Comparison of ENCODE assay signal across 19 cellular contexts in genomic region chr19:57786286-57786685, GRCh38. TPM values are rescaled to one million over a fixed set of nuclear protein-coding genes. Genes with fewer than 3 reads are reported as not detected.
DNase-seq lines count a peak whose midpoint lies in the region; ATAC-seq and TF ChIP-seq lines count a peak whose summit lies in the region.
"Had no signal": no experiment of that assay in that cellular context is flagged by ENCODE, and none has a peak within 500 bp of the region (broad histone marks: within the 10 kb centered on the region; RNA-seq: fewer than 3 reads in every experiment).

No MANE protein-coding gene starts in this region.

- TF ChIP-seq CTCF in CD8-positive, alpha-beta T cell (IDR thresholded peaks at IDR 0.05) = no peak
- no peak for TF ChIP-seq CTCF in H9 (conservative IDR thresholded peaks at IDR 0.05)

- H2BK15ac ChIP-seq in H9 (ENCODE audit: low read depth, low read length) (no peak overlapping the region), neuronal stem cell (ENCODE audit: low read length) (no peak overlapping the region)

- H2BK12ac ChIP-seq in H9 (ENCODE audit: insufficient read length, low read depth, low read length) (no peak overlapping the region), neuronal stem cell (ENCODE audit: low read length) (no peak overlapping the region)

- H3K9ac ChIP-seq in H9 (ENCODE audit: extremely low read depth, insufficient read length, low read length) = no peak overlapping the region
- peak overlapping the region; percentile 50 for H3K9ac ChIP-seq in neuronal stem cell (ENCODE audit: low read depth, low read length, poor library complexity)

- no peak overlapping the region for H3K18ac ChIP-seq in H9 (ENCODE audit: insufficient read length, low read depth, low read length)
- no peak overlapping the region for H3K18ac ChIP-seq in neuronal stem cell (ENCODE audit: low read length)

- H2AFZ ChIP-seq in H9 (ENCODE audit: low read length) = no peak overlapping the region
- no peak overlapping the region for H2AFZ ChIP-seq in neuronal stem cell (ENCODE audit: low read length)
- H2AFZ ChIP-seq: PC-9 had no signal

- no CpG with 5 or more reads among the region's 38 CpGs for WGBS in H9 (ENCODE audit: extremely low coverage, insufficient read length, low lambda C conversion rate)
- WGBS in right cardiac atrium = 93% methylated on average over 38 of the region's 38 CpGs
- WGBS in neuronal stem cell (ENCODE audit: extremely low coverage in 2 of 2, insufficient read length in 2 of 2, insufficient replicate concordance in 1 of 2), 2 donors = no CpG with 5 or more reads among the region's 38 CpGs

- POLR2A ChIA-PET in CD8-positive, alpha-beta T cell (lab: Charles Lee) = no interaction called here

- no peaks in the 10 kb centered on the region for H3K27me3 ChIP-seq in CD8-positive, alpha-beta T cell (ENCODE audit: insufficient read depth, low read length)
- no peaks in the 10 kb centered on the region; the same call in 1 of the 2 replicates for H3K27me3 ChIP-seq in H9 (ENCODE audit: insufficient read depth, low read length)
- no peaks in the 10 kb centered on the region for H3K27me3 ChIP-seq in right cardiac atrium (ENCODE audit: control insufficient read depth, insufficient read depth)
- H3K27me3 ChIP-seq in neuronal stem cell (ENCODE audit: control insufficient read depth in 3 of 3, insufficient read depth in 3 of 3, low read depth in 1 of 3, low read length in 3 of 3) = no peaks in the 10 kb centered on the region
- H3K27me3 ChIP-seq: SJCRH30 had no signal

- H4K91ac ChIP-seq in H9 (ENCODE audit: insufficient read length, low read depth, low read length) = no peak overlapping the region
- no peak overlapping the region for H4K91ac ChIP-seq in neuronal stem cell (ENCODE audit: low read depth, low read length, poor library complexity)

- H3K79me1 ChIP-seq in H9 (ENCODE audit: insufficient read depth, low read depth, low read length, poor library complexity, severe bottlenecking) (no peaks in the 10 kb centered on the region), neuronal stem cell (ENCODE audit: low read depth, low read length) (peaks cover 11% of the 10 kb centered on the region)

- intact Hi-C loops in CD8-positive, alpha-beta T cell (cut with DNase I, micrococcal nuclease) = no loop called here
- intact Hi-C loops in right cardiac atrium (cut with DNase I) = loop anchor here in 1 of 4 donors (5.0 kb wide), 1 partner anchor 396 kb away; the partner anchor contains the start of gene ZNF274

- H4K8ac ChIP-seq in H9 (replicated peaks; ENCODE audit: insufficient read length, low read depth, low read length) = no peak overlapping the region
- no peak overlapping the region for H4K8ac ChIP-seq in neuronal stem cell (ENCODE audit: low read depth, low read length)

- H3K4me1 ChIP-seq in CD8-positive, alpha-beta T cell (ENCODE audit: insufficient read depth, low read length) = no peaks in the 10 kb centered on the region
- no peaks in the 10 kb centered on the region; the same call in 1 of the 2 replicates for H3K4me1 ChIP-seq in H9 (ENCODE audit: insufficient read depth, low read length)
- no peaks in the 10 kb centered on the region for H3K4me1 ChIP-seq in right cardiac atrium (ENCODE audit: control insufficient read depth, insufficient read depth, low read length)
- H3K4me1 ChIP-seq in neuronal stem cell (ENCODE audit: control insufficient read depth in 2 of 2, insufficient read depth in 1 of 2, low read depth in 1 of 2, low read length in 2 of 2) = no peaks in the 10 kb centered on the region
- H3K4me1 ChIP-seq: A549, HAP-1, SJCRH30 had no signal

- H3K36me3 ChIP-seq in CD8-positive, alpha-beta T cell (ENCODE audit: insufficient read depth, low read length) = no peaks in the 10 kb centered on the region
- H3K36me3 ChIP-seq in neuronal stem cell (replicated peaks in 1 of 2; ENCODE audit: control insufficient read depth in 2 of 2, insufficient read depth in 2 of 2, low read length in 2 of 2) = peaks cover 16 to 72% of the 10 kb centered on the region in 2 donors
- H3K36me3 ChIP-seq: HAP-1 had no signal

- no peaks in the 10 kb centered on the region for H4K20me1 ChIP-seq in H9 (ENCODE audit: control insufficient read depth, insufficient read depth, insufficient read length)

- H3K23ac ChIP-seq in H9 (ENCODE audit: insufficient read length, low read depth, low read length) (no peak overlapping the region), neuronal stem cell (ENCODE audit: low read depth, low read length, poor library complexity) (peak overlapping the region; percentile 93)

- peaks cover 35% of the 10 kb centered on the region for H3K9me3 Mint-ChIP-seq in CD8-positive, alpha-beta T cell
- H3K9me3 Mint-ChIP-seq in H9 = no peaks in the 10 kb centered on the region

- H3K56ac ChIP-seq in H9 (ENCODE audit: insufficient read length, low read depth, low read length) = no peak overlapping the region

- no peak overlapping the region for H2BK120ac ChIP-seq in H9 (ENCODE audit: low read depth, low read length, poor library complexity, severe bottlenecking)
- peak overlapping the region; percentile 72 for H2BK120ac ChIP-seq in neuronal stem cell (ENCODE audit: low read depth, low read length)

- H3K4ac ChIP-seq in H9 (ENCODE audit: low read depth, low read length) (no peak overlapping the region), neuronal stem cell (ENCODE audit: low read length) (no peak overlapping the region)

- H3K4me2 ChIP-seq in H9 (ENCODE audit: insufficient read depth, insufficient read length, low read length) (no peak overlapping the region), neuronal stem cell (ENCODE audit: insufficient read depth, low read length, poor library complexity, severe bottlenecking) (no peak overlapping the region)
- H3K4me2 ChIP-seq: A549, PC-9 had no signal

- H3K4me1 Mint-ChIP-seq in CD8-positive, alpha-beta T cell (ENCODE audit: low read depth) = peaks cover 3% of the 10 kb centered on the region
- peaks cover 5 to 12% of the 10 kb centered on the region in 2 experiments for H3K4me1 Mint-ChIP-seq in H9

- H3K9me3 ChIP-seq in CD8-positive, alpha-beta T cell (ENCODE audit: low read length) = peaks cover 54% of the 10 kb centered on the region
- H3K9me3 ChIP-seq in H9 (ENCODE audit: control insufficient read depth, low read depth, low read length) = no peaks in the 10 kb centered on the region
- H3K9me3 ChIP-seq in right cardiac atrium (ENCODE audit: control insufficient read depth, low read length) = peaks cover 2% of the 10 kb centered on the region
- peaks cover 5 to 38% of the 10 kb centered on the region in 2 donors for H3K9me3 ChIP-seq in neuronal stem cell (replicated peaks in 1 of 2; ENCODE audit: control insufficient read depth in 2 of 2, insufficient read depth in 1 of 2, low read depth in 1 of 2, low read length in 2 of 2)
- H3K9me3 ChIP-seq: HAP-1 had no signal

- no peak overlapping the region for H3K4me3 Mint-ChIP-seq in CD8-positive, alpha-beta T cell
- H3K4me3 Mint-ChIP-seq in H9 = no peak overlapping the region
- H3K4me3 Mint-ChIP-seq: CD4-positive, alpha-beta memory T cell had no signal

- H2AK5ac ChIP-seq in H9 (ENCODE audit: insufficient read length, low read length) (no peak overlapping the region), neuronal stem cell (ENCODE audit: low read depth, low read length) (no peak overlapping the region)

- no peak overlapping the region for H4K5ac ChIP-seq in H9 (ENCODE audit: insufficient read length, low read depth, low read length)

- peaks cover 66% of the 10 kb centered on the region for H3K36me3 Mint-ChIP-seq in CD8-positive, alpha-beta T cell
- peaks cover 16 to 34% (median 27%) of the 10 kb centered on the region in 3 experiments; a peak in 6 of 7 replicates for H3K36me3 Mint-ChIP-seq in H9 (ENCODE audit: insufficient read depth in 1 of 3, low read depth in 3 of 3)

- no peaks in the 10 kb centered on the region; the same call in 1 of the 2 replicates for H3K79me2 ChIP-seq in H9 (ENCODE audit: insufficient read depth, low read length)

- no peak overlapping the region for H3K27ac Mint-ChIP-seq in CD8-positive, alpha-beta T cell
- peak overlapping the region; percentile 45 to 72 (median 46); a peak in 2 of 7 replicates for H3K27ac Mint-ChIP-seq in H9
- H3K27ac Mint-ChIP-seq: CD4-positive, alpha-beta memory T cell had no signal

- DNase-seq in CD8-positive, alpha-beta T cell = no peak
- no peak for DNase-seq in H9
- peak in 2 of 3 donors; percentile 53 to 58 for DNase-seq in right cardiac atrium
- no peak for DNase-seq in neuronal stem cell (ENCODE audit: low spot score)
- DNase-seq in medulla oblongata (ENCODE audit: extremely low spot score) = no peak
- DNase-seq: CD4-positive, alpha-beta memory T cell; MM.1S; NCI-H1092; NCI-H1436 treated with DMSO at 0.1 percent for 48 hours; NCI-H2029; NCI-H345; NCI-H526; PC-9; SJCRH30 had no signal

- H3K4me3 ChIP-seq in CD8-positive, alpha-beta T cell (ENCODE audit: low read depth, low read length) = peak overlapping the region; percentile 8
- H3K4me3 ChIP-seq in right cardiac atrium (ENCODE audit: low read length) (no peak overlapping the region), neuronal stem cell (ENCODE audit: low read length in 2 of 2) (no peak overlapping the region)
- H3K4me3 ChIP-seq: A549, HAP-1, PC-9, SJCRH30 had no signal

- no peak overlapping the region for H2BK20ac ChIP-seq in H9 (ENCODE audit: low read depth, low read length, poor library complexity, severe bottlenecking)

- H3K14ac ChIP-seq in H9 (ENCODE audit: insufficient read depth, low read length) (no peak overlapping the region), neuronal stem cell (ENCODE audit: low read length) (no peak overlapping the region)

- no peaks in the 10 kb centered on the region for H3K23me2 ChIP-seq in H9 (ENCODE audit: insufficient read length, low read depth, low read length, poor library complexity, severe bottlenecking)

- H3K27me3 Mint-ChIP-seq in CD8-positive, alpha-beta T cell (ENCODE audit: low read depth) = no peaks in the 10 kb centered on the region
- H3K27me3 Mint-ChIP-seq in H9 (ENCODE audit: low read depth) = peaks cover 2% of the 10 kb centered on the region
- H3K27me3 Mint-ChIP-seq: CD4-positive, alpha-beta memory T cell had no signal

- H3K27ac ChIP-seq in CD8-positive, alpha-beta T cell (ENCODE audit: low read depth, low read length) = no peak overlapping the region
- H3K27ac ChIP-seq in H9 (ENCODE audit: insufficient read length, low read depth, low read length) (no peak overlapping the region), right cardiac atrium (ENCODE audit: low read length) (no peak overlapping the region), neuronal stem cell (replicated peaks; ENCODE audit: low read length) (no peak overlapping the region)
- H3K27ac ChIP-seq: A549, PC-9, RWPE1, SJCRH30 had no signal

- CTCF ChIA-PET in CD8-positive, alpha-beta T cell (lab: Charles Lee) = no interaction called here

- no peak overlapping the region for H3T11ph ChIP-seq in H9 (ENCODE audit: low read length)

- no peak for ATAC-seq in CD8-positive, alpha-beta T cell
- ATAC-seq in right cardiac atrium (peak; percentile 34 to 41), GM21825 (IDR thresholded peaks at IDR 0.05; ENCODE audit: unreplicated experiment) (no peak), GM18861 (IDR thresholded peaks at IDR 0.05; ENCODE audit: unreplicated experiment) (no peak)
- ATAC-seq: A549 had no signal

- H2BK5ac ChIP-seq in H9 (ENCODE audit: insufficient read length, low read length) (no peak overlapping the region), neuronal stem cell (ENCODE audit: low read length) (no peak overlapping the region)

RNA-seq across cellular contexts. Expression of gene ZNF586, which starts 16.8 kb away (rescaled TPM):
- 10 to 100 TPM; 54.0 to 57.6 TPM for total RNA-seq in CD8-positive, alpha-beta T cell
- total RNA-seq in H9 (2021) (14.8 and 17.6 TPM in 2 replicates), right cardiac atrium (10 to 100 TPM in 3 of 4 donors, 1 to 10 TPM in 1; 8.8 to 11.7 (median 11.4) TPM)
- polyA plus RNA-seq in right cardiac atrium = 7.1 TPM
- polyA plus RNA-seq in neuronal stem cell (2013, experiment 1 of 2) = 5.9 TPM
- polyA plus RNA-seq in neuronal stem cell (2013, experiment 2 of 2) = 5.9 TPM

RNA-seq across cellular contexts. Expression of gene ZNF552, which starts 28.4 kb away (rescaled TPM):
- total RNA-seq in CD8-positive, alpha-beta T cell = 10 to 100 TPM; 14.3 to 18.6 TPM
- total RNA-seq in H9 (2021) (9.2 and 11.3 TPM in 2 replicates), right cardiac atrium (1 to 10 TPM; 3.3 to 5.8 (median 3.8) TPM)
- 2.2 TPM for polyA plus RNA-seq in right cardiac atrium
- polyA plus RNA-seq in neuronal stem cell (2013, experiment 1 of 2) = 2.7 TPM
- 2.4 TPM for polyA plus RNA-seq in neuronal stem cell (2013, experiment 2 of 2)

RNA-seq across cellular contexts. Expression of gene ZNF776, which starts 39.7 kb away (rescaled TPM):
- 10 to 100 TPM; 22.3 to 32.3 TPM for total RNA-seq in CD8-positive, alpha-beta T cell
- total RNA-seq in H9 (2021) (19.7 and 22.8 TPM in 2 replicates), right cardiac atrium (10 to 100 TPM; 11.9 to 16.0 (median 13.7) TPM)
- 8.7 TPM for polyA plus RNA-seq in right cardiac atrium
- polyA plus RNA-seq in neuronal stem cell (2013, experiment 1 of 2) = 21.6 TPM
- polyA plus RNA-seq in neuronal stem cell (2013, experiment 2 of 2) = 22.0 TPM

RNA-seq across cellular contexts. Expression of gene ZNF587B, which starts 43.8 kb away (rescaled TPM):
- 10 to 100 TPM; 25.6 to 28.5 TPM for total RNA-seq in CD8-positive, alpha-beta T cell
- total RNA-seq in H9 (2021) (41.8 and 45.2 TPM in 2 replicates), right cardiac atrium (1 to 10 TPM; 5.8 to 9.3 (median 6.6) TPM)
- 4.3 TPM for polyA plus RNA-seq in right cardiac atrium
- 5.1 TPM for polyA plus RNA-seq in neuronal stem cell (2013, experiment 1 of 2)
- polyA plus RNA-seq in neuronal stem cell (2013, experiment 2 of 2) = 5.3 TPM

RNA-seq across cellular contexts. Expression of gene ZNF671, which starts 58.9 kb away (rescaled TPM):
- 10 to 100 TPM; 12.1 to 12.4 TPM for total RNA-seq in CD8-positive, alpha-beta T cell
- 9.0 and 9.3 TPM in 2 replicates for total RNA-seq in H9 (2021)
- total RNA-seq in right cardiac atrium = 10 to 100 TPM in 1 of 4 donors, 1 to 10 TPM in 3; 8.1 to 11.5 (median 8.8) TPM
- polyA plus RNA-seq in right cardiac atrium = 4.8 TPM
- polyA plus RNA-seq in neuronal stem cell (2013, experiment 1 of 2) = 3.2 TPM
- 3.1 TPM for polyA plus RNA-seq in neuronal stem cell (2013, experiment 2 of 2)

Comparison
In these comparisons a context has a peak if more than half of its experiments do, and no peak if none do; other contexts are left out.
1. ATAC-seq: peak in right cardiac atrium (2 of 2); none in CD8-positive, alpha-beta T cell (single experiment), GM21825 (single experiment) and GM18861 (single experiment).
2. DNase-seq: peak in right cardiac atrium (2 of 3); none in CD8-positive, alpha-beta T cell (0 of 7), H9 (single experiment), neuronal stem cell (single experiment) and medulla oblongata (single experiment).